Comparison of ENCODE assay signal across 1 cellular context in the genomic region with DNA sequence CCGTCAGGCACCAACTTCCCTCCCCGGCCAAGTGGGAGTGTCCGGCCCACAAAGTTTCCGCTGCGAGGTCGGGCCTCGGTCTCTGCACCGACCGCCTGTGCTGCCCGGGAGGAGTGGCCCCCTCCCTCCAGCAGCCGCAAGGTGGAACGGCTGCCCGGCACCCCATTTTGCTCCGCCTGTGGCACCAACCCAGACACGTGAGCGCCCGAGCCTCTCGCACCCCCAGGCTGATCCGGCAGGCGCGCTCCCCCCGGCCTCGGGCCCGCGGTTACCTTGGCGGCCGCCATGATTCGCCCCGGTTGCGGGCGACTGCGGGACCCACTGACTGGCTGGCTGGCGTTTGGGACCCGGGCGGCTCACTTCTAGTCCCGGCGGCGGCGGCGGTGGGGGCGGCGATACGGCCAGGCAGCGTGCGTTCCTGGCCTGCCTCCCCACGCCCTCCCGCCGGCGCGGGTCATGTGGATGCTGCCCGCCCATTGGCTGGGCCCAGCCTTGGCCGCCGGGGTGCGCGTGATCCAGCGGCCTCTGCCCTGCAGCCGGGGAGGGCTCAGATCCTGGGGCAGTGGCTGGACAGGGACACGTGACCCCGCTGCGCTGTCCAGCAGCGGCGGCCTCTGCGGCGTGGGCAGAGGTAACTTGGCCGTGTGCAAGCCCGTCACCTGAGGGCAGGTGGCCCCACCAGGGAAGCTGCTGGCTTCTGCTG.
TF ChIP-seq lines count a peak whose summit lies in the region.

A gene with protein sequence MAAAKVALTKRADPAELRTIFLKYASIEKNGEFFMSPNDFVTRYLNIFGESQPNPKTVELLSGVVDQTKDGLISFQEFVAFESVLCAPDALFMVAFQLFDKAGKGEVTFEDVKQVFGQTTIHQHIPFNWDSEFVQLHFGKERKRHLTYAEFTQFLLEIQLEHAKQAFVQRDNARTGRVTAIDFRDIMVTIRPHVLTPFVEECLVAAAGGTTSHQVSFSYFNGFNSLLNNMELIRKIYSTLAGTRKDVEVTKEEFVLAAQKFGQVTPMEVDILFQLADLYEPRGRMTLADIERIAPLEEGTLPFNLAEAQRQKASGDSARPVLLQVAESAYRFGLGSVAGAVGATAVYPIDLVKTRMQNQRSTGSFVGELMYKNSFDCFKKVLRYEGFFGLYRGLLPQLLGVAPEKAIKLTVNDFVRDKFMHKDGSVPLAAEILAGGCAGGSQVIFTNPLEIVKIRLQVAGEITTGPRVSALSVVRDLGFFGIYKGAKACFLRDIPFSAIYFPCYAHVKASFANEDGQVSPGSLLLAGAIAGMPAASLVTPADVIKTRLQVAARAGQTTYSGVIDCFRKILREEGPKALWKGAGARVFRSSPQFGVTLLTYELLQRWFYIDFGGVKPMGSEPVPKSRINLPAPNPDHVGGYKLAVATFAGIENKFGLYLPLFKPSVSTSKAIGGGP (minus strand): TSS at position 429 of the 703 bp plus-strand sequence. CDS start 142 bp downstream, at position 287.

TF ChIP-seq in HepG2, 621 proteins besides CTCF, POLR2A, EP300 and RAD21 (continued from another document and continues in another):
- TF ChIP-seq TCF7L2 (IDR thresholded peaks at IDR 0.05; ENCODE audit: low read depth, low read length) (no peak), ZBTB20 (CRISPR knock-in tag; IDR thresholded peaks at IDR 0.05; ENCODE audit: borderline replicate concordance, low read depth) (no peak), SP5 (CRISPR knock-in tag; IDR thresholded peaks at IDR 0.05; ENCODE audit: borderline replicate concordance, low read depth) (peak; percentile 79), AGO2 (optimal IDR thresholded peaks at IDR 0.05; ENCODE audit: low read depth, low read length) (peak; percentile 100), MEF2D (CRISPR knock-in tag; IDR thresholded peaks at IDR 0.05) (peak; percentile 25; the same call in 1 of the 2 replicates), ZNF773 (CRISPR knock-in tag; IDR thresholded peaks at IDR 0.05; ENCODE audit: borderline replicate concordance) (no peak; the same call in 1 of the 2 replicates), ZNF83 (CRISPR knock-in tag; IDR thresholded peaks at IDR 0.05; ENCODE audit: borderline replicate concordance) (0 out of 2 replicates have a peak, but pooled peaks have one; percentile 31), MXD4 (CRISPR knock-in tag; IDR thresholded peaks at IDR 0.05) (peak; percentile 98), CCDC6 (CRISPR knock-in tag; IDR thresholded peaks at IDR 0.05) (peak; percentile 77; the same call in 1 of the 2 replicates), KMT2A (CRISPR knock-in tag; IDR thresholded peaks at IDR 0.05) (peak; percentile 79; the same call in 1 of the 2 replicates), ZNF354B (CRISPR knock-in tag; IDR thresholded peaks at IDR 0.05) (peak; percentile 98), SETDB1 (CRISPR knock-in tag; IDR thresholded peaks at IDR 0.05; ENCODE audit: borderline replicate concordance) (no peak), ZNF720 (CRISPR knock-in tag; IDR thresholded peaks at IDR 0.05) (no peak), SRSF4 (IDR thresholded peaks at IDR 0.05; ENCODE audit: low read depth, low read length, poor library complexity, severe bottlenecking) (no peak), CC2D1A (CRISPR knock-in tag; IDR thresholded peaks at IDR 0.05) (no peak; the same call in 1 of the 2 replicates), EHMT2 (IDR thresholded peaks at IDR 0.05; ENCODE audit: borderline replicate concordance, low read depth, low read length) (peak; percentile 49; the same call in 1 of the 2 replicates), ZNF567 (CRISPR knock-in tag; IDR thresholded peaks at IDR 0.05; ENCODE audit: borderline replicate concordance) (peak; percentile 95), SOX5 (CRISPR knock-in tag; IDR thresholded peaks at IDR 0.05; ENCODE audit: borderline replicate concordance) (peak; percentile 74; the same call in 1 of the 2 replicates), RFX1 (IDR thresholded peaks at IDR 0.05) (no peak), PITX1 (CRISPR knock-in tag; IDR thresholded peaks at IDR 0.05) (peak; percentile 25), NFKBIZ (CRISPR knock-in tag; IDR thresholded peaks at IDR 0.05) (peak; percentile 76; the same call in 1 of the 2 replicates), ZNF264 (CRISPR knock-in tag; IDR thresholded peaks at IDR 0.05) (no peak; the same call in 1 of the 2 replicates)
- TF ChIP-seq, protein P1, sequence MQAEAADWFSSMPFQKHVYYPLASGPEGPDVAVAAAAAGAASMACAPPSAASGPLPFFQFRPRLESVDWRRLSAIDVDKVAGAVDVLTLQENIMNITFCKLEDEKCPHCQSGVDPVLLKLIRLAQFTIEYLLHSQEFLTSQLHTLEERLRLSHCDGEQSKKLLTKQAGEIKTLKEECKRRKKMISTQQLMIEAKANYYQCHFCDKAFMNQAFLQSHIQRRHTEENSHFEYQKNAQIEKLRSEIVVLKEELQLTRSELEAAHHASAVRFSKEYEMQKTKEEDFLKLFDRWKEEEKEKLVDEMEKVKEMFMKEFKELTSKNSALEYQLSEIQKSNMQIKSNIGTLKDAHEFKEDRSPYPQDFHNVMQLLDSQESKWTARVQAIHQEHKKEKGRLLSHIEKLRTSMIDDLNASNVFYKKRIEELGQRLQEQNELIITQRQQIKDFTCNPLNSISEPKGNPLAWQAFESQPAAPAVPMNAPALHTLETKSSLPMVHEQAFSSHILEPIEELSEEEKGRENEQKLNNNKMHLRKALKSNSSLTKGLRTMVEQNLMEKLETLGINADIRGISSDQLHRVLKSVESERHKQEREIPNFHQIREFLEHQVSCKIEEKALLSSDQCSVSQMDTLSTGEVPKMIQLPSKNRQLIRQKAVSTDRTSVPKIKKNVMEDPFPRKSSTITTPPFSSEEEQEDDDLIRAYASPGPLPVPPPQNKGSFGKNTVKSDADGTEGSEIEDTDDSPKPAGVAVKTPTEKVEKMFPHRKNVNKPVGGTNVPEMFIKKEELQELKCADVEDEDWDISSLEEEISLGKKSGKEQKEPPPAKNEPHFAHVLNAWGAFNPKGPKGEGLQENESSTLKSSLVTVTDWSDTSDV (CRISPR knock-in tag; IDR thresholded peaks at IDR 0.05), result peak; percentile 74; the same call in 1 of the 2 replicates
- TF ChIP-seq, protein P2, sequence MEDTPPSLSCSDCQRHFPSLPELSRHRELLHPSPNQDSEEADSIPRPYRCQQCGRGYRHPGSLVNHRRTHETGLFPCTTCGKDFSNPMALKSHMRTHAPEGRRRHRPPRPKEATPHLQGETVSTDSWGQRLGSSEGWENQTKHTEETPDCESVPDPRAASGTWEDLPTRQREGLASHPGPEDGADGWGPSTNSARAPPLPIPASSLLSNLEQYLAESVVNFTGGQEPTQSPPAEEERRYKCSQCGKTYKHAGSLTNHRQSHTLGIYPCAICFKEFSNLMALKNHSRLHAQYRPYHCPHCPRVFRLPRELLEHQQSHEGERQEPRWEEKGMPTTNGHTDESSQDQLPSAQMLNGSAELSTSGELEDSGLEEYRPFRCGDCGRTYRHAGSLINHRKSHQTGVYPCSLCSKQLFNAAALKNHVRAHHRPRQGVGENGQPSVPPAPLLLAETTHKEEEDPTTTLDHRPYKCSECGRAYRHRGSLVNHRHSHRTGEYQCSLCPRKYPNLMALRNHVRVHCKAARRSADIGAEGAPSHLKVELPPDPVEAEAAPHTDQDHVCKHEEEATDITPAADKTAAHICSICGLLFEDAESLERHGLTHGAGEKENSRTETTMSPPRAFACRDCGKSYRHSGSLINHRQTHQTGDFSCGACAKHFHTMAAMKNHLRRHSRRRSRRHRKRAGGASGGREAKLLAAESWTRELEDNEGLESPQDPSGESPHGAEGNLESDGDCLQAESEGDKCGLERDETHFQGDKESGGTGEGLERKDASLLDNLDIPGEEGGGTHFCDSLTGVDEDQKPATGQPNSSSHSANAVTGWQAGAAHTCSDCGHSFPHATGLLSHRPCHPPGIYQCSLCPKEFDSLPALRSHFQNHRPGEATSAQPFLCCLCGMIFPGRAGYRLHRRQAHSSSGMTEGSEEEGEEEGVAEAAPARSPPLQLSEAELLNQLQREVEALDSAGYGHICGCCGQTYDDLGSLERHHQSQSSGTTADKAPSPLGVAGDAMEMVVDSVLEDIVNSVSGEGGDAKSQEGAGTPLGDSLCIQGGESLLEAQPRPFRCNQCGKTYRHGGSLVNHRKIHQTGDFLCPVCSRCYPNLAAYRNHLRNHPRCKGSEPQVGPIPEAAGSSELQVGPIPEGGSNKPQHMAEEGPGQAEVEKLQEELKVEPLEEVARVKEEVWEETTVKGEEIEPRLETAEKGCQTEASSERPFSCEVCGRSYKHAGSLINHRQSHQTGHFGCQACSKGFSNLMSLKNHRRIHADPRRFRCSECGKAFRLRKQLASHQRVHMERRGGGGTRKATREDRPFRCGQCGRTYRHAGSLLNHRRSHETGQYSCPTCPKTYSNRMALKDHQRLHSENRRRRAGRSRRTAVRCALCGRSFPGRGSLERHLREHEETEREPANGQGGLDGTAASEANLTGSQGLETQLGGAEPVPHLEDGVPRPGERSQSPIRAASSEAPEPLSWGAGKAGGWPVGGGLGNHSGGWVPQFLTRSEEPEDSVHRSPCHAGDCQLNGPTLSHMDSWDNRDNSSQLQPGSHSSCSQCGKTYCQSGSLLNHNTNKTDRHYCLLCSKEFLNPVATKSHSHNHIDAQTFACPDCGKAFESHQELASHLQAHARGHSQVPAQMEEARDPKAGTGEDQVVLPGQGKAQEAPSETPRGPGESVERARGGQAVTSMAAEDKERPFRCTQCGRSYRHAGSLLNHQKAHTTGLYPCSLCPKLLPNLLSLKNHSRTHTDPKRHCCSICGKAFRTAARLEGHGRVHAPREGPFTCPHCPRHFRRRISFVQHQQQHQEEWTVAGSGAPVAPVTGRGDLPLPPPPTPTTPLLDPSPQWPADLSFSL (CRISPR knock-in tag; IDR thresholded peaks at IDR 0.05), result 0 out of 2 replicates have a peak, but pooled peaks have one; percentile 52
- TF ChIP-seq, protein P3, sequence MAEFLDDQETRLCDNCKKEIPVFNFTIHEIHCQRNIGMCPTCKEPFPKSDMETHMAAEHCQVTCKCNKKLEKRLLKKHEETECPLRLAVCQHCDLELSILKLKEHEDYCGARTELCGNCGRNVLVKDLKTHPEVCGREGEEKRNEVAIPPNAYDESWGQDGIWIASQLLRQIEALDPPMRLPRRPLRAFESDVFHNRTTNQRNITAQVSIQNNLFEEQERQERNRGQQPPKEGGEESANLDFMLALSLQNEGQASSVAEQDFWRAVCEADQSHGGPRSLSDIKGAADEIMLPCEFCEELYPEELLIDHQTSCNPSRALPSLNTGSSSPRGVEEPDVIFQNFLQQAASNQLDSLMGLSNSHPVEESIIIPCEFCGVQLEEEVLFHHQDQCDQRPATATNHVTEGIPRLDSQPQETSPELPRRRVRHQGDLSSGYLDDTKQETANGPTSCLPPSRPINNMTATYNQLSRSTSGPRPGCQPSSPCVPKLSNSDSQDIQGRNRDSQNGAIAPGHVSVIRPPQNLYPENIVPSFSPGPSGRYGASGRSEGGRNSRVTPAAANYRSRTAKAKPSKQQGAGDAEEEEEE (CRISPR knock-in tag; IDR thresholded peaks at IDR 0.05; ENCODE audit: borderline replicate concordance), result no peak
- TF ChIP-seq, protein P4, sequence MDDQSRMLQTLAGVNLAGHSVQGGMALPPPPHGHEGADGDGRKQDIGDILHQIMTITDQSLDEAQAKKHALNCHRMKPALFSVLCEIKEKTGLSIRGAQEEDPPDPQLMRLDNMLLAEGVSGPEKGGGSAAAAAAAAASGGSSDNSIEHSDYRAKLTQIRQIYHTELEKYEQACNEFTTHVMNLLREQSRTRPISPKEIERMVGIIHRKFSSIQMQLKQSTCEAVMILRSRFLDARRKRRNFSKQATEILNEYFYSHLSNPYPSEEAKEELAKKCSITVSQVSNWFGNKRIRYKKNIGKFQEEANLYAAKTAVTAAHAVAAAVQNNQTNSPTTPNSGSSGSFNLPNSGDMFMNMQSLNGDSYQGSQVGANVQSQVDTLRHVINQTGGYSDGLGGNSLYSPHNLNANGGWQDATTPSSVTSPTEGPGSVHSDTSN (CRISPR knock-in tag; IDR thresholded peaks at IDR 0.05; ENCODE audit: borderline replicate concordance), result no peak
- TF ChIP-seq, protein P5, sequence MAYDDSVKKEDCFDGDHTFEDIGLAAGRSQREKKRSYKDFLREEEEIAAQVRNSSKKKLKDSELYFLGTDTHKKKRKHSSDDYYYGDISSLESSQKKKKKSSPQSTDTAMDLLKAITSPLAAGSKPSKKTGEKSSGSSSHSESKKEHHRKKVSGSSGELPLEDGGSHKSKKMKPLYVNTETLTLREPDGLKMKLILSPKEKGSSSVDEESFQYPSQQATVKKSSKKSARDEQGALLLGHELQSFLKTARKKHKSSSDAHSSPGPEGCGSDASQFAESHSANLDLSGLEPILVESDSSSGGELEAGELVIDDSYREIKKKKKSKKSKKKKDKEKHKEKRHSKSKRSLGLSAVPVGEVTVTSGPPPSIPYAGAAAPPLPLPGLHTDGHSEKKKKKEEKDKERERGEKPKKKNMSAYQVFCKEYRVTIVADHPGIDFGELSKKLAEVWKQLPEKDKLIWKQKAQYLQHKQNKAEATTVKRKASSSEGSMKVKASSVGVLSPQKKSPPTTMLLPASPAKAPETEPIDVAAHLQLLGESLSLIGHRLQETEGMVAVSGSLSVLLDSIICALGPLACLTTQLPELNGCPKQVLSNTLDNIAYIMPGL (CRISPR knock-in tag; IDR thresholded peaks at IDR 0.05; ENCODE audit: borderline replicate concordance in 1 of 2, low read depth in 1 of 2), result peak; percentile 79 to 91; a peak in 3 of 4 replicates
- TF ChIP-seq, protein P6, sequence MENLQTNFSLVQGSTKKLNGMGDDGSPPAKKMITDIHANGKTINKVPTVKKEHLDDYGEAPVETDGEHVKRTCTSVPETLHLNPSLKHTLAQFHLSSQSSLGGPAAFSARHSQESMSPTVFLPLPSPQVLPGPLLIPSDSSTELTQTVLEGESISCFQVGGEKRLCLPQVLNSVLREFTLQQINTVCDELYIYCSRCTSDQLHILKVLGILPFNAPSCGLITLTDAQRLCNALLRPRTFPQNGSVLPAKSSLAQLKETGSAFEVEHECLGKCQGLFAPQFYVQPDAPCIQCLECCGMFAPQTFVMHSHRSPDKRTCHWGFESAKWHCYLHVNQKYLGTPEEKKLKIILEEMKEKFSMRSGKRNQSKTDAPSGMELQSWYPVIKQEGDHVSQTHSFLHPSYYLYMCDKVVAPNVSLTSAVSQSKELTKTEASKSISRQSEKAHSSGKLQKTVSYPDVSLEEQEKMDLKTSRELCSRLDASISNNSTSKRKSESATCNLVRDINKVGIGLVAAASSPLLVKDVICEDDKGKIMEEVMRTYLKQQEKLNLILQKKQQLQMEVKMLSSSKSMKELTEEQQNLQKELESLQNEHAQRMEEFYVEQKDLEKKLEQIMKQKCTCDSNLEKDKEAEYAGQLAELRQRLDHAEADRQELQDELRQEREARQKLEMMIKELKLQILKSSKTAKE (CRISPR knock-in tag; IDR thresholded peaks at IDR 0.05; ENCODE audit: borderline replicate concordance), result peak; percentile 87
- TF ChIP-seq, protein P7, sequence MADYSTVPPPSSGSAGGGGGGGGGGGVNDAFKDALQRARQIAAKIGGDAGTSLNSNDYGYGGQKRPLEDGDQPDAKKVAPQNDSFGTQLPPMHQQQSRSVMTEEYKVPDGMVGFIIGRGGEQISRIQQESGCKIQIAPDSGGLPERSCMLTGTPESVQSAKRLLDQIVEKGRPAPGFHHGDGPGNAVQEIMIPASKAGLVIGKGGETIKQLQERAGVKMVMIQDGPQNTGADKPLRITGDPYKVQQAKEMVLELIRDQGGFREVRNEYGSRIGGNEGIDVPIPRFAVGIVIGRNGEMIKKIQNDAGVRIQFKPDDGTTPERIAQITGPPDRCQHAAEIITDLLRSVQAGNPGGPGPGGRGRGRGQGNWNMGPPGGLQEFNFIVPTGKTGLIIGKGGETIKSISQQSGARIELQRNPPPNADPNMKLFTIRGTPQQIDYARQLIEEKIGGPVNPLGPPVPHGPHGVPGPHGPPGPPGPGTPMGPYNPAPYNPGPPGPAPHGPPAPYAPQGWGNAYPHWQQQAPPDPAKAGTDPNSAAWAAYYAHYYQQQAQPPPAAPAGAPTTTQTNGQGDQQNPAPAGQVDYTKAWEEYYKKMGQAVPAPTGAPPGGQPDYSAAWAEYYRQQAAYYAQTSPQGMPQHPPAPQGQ (CRISPR knock-in tag; IDR thresholded peaks at IDR 0.05; ENCODE audit: borderline replicate concordance), result no peak
